Comparison of ENCODE assay signal across 8 cellular contexts in the genomic region with DNA sequence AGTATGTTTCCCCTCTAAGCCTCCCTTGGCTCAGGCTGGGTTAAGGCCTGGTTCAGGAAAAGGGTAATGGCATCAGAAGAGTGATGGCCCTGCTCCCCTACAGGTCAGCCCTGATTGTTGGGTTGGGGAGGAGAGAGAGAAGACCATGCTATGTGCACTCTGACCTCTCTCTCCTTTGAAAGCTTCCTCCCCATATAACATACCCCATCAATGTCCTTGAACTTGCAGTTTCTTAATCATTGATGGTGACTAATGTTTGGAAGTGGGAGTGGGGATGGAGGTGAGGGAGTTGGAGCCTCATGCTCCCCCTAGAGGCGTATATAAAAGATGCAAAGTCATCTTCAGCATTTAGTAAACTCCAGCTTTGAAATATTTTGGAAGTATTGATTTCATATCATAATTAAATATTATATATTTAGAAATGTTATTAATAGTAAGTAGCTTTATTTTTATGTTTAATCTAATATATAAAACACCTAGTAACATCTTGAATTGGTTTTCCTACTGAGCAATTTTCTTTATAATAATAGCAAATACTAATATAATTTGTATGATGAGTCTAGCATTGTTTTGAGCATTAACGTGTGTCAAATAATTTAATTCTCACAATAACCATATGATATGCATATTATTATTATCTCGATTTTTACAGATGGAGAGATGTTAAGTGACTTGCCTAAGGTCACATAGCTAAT. TPM values are rescaled to one million over a fixed set of nuclear protein-coding genes. Genes with fewer than 3 reads are reported as not detected.
DNase-seq lines count a peak whose midpoint lies in the region; ATAC-seq, FAIRE-seq and TF ChIP-seq lines count a peak whose summit lies in the region.

No MANE protein-coding gene starts in this region.

- H3K56ac ChIP-seq in IMR-90 (ENCODE audit: extremely low read depth, insufficient read depth, low read length) = no peak overlapping the region

- H3K23ac ChIP-seq in IMR-90 (ENCODE audit: low read depth, low read length) = no peak overlapping the region

- no peak overlapping the region for H2AFZ ChIP-seq in IMR-90 (replicated peaks; ENCODE audit: low read length, poor library complexity)
- H2AFZ ChIP-seq in HepG2 (ENCODE audit: low read length) = no peak overlapping the region

- no peak overlapping the region for H4K8ac ChIP-seq in IMR-90 (ENCODE audit: low read depth in 2 of 2, low read length in 2 of 2)

- WGBS in IMR-90 (ENCODE audit: extremely low coverage in 2 of 2, insufficient read length in 1 of 2), 2 experiments = no CpG with 5 or more reads among the region's 3 CpGs
- WGBS in HepG2 (ENCODE audit: low lambda C conversion rate) = under 1% methylated on average over 3 of the region's 3 CpGs

- H4K91ac ChIP-seq in IMR-90 (ENCODE audit: insufficient read depth, low read depth, low read length) = no peak overlapping the region

- intact Hi-C loops in MCF 10A (cut with micrococcal nuclease) (no loop called here), breast epithelium (cut with DNase I; ENCODE audit: low total_unique reads) (no loop called here), IMR-90 (cut with micrococcal nuclease) (loop anchor here (5.0 kb wide), 1 partner anchor 1231 kb away; no protein-coding TSS in a partner anchor), HepG2 (cut with micrococcal nuclease; ENCODE audit: unreplicated experiment) (no loop called here)

- H3K27me3 ChIP-seq in breast epithelium (no peaks in the 10 kb centered on the region), IMR-90 (ENCODE audit: control insufficient read depth, insufficient read depth, low read length) (peaks cover 3% of the 10 kb centered on the region), adipocyte (replicated peaks; ENCODE audit: control insufficient read depth, insufficient read depth, low read length) (no peaks in the 10 kb centered on the region), HepG2 (ENCODE audit: control insufficient read depth in 1 of 2, insufficient read depth in 2 of 2, low read length in 2 of 2) (peaks cover 0 to 11% of the 10 kb centered on the region in 2 experiments; a peak in 1 of 5 replicates)

- CTCF ChIA-PET in MCF 10A (lab: Yijun Ruan, JAX) (interaction anchor here (0.5 to 2.0 kb wide), 15 partner anchors 9 to 786 kb away, joined by 3 to 6 read pairs (median 3); no protein-coding TSS in a partner anchor), IMR-90 (lab: Yijun Ruan, JAX) (interaction anchor here (0.6 to 1.5 kb wide), 7 partner anchors 9 to 483 kb away, joined by 3 to 5 read pairs (median 3); a partner anchor contains a TSS), HepG2 (lab: Yijun Ruan, JAX; ENCODE audit: low intra/inter-chr PET ratio, low total read pairs) (interaction anchor here (1.8 kb wide), 1 partner anchor 9 kb away, joined by 16 read pairs; a partner anchor contains a TSS)

- H3K9me3 ChIP-seq in breast epithelium (no peaks in the 10 kb centered on the region), IMR-90 (ENCODE audit: control insufficient read depth, insufficient read depth, low read length) (no peaks in the 10 kb centered on the region), adipocyte (ENCODE audit: control insufficient read depth, low read length) (no peaks in the 10 kb centered on the region), HepG2 (ENCODE audit: low read length) (no peaks in the 10 kb centered on the region)

- no peaks in the 10 kb centered on the region for H3K36me3 Mint-ChIP-seq in MCF 10A (ENCODE audit: insufficient read depth, unreplicated experiment)

- H3K4me2 ChIP-seq in IMR-90 (ENCODE audit: low read depth, low read length) (no peak overlapping the region), HepG2 (ENCODE audit: low read depth, low read length) (no peak overlapping the region)

- no peak overlapping the region for H2BK120ac ChIP-seq in IMR-90 (ENCODE audit: low read depth, low read length)

- H3K4me3 ChIP-seq in breast epithelium = no peak overlapping the region
- H3K4me3 ChIP-seq in IMR-90 (ENCODE audit: insufficient read depth, low read depth, low read length) = no peak overlapping the region
- no peak overlapping the region for H3K4me3 ChIP-seq in adipocyte (ENCODE audit: low read length)
- H3K4me3 ChIP-seq in HepG2 (replicated peaks in 1 of 3; ENCODE audit: insufficient read depth in 1 of 3, low read depth in 2 of 3, low read length in 3 of 3) = no peak overlapping the region

- H3K9ac ChIP-seq in IMR-90 (ENCODE audit: low read depth, low read length) (no peak overlapping the region), adipocyte (ENCODE audit: low read length) (no peak overlapping the region), HepG2 (ENCODE audit: insufficient read depth, low read depth, low read length) (no peak overlapping the region)

- H3K4me1 ChIP-seq in breast epithelium (no peaks in the 10 kb centered on the region), IMR-90 (ENCODE audit: control insufficient read depth, insufficient read depth, low read length) (no peaks in the 10 kb centered on the region), adipocyte (ENCODE audit: control insufficient read depth, insufficient read depth, low read length) (no peaks in the 10 kb centered on the region), HepG2 (ENCODE audit: insufficient read depth, low read length) (no peaks in the 10 kb centered on the region)

- H4K20me1 ChIP-seq in IMR-90 (ENCODE audit: insufficient read depth, low read length) (no peaks in the 10 kb centered on the region), HepG2 (ENCODE audit: insufficient read depth, low read length) (no peaks in the 10 kb centered on the region)

- H3K4me3 Mint-ChIP-seq in MCF 10A (ENCODE audit: unreplicated experiment) = no peak overlapping the region

- no peak overlapping the region for H4K5ac ChIP-seq in IMR-90 (ENCODE audit: low read depth, low read length)

- H3K79me1 ChIP-seq in IMR-90 (ENCODE audit: low read depth in 1 of 2, low read length in 2 of 2) = no peaks in the 10 kb centered on the region

- no peak overlapping the region for H2BK20ac ChIP-seq in IMR-90 (ENCODE audit: low read depth, low read length)

- dilution Hi-C loops in IMR-90 (cut with HindIII; ENCODE audit: low sequenced_read_pairs, unreplicated experiment) = no loop called here

- no peak overlapping the region for H3K4ac ChIP-seq in IMR-90 (ENCODE audit: low read depth, low read length)

- DNase-seq in MCF 10A (ENCODE audit: unreplicated experiment) = peak; percentile 74
- DNase-seq in breast epithelium (ENCODE audit: low spot score in 2 of 2) = no peak
- DNase-seq in IMR-90 = peak; percentile 52
- peak; percentile 53 for DNase-seq in adipocyte (ENCODE audit: low read depth)
- DNase-seq in HepG2 (ENCODE audit: low spot score) = peak; percentile 68
- no peak for DNase-seq in effector CD8-positive, alpha-beta T cell (lab: John Stamatoyannopoulos, UW)
- no peak for DNase-seq in NCI-H2227 treated with DMSO at 0.1 percent for 48 hours (lab: John Stamatoyannopoulos, UW)
- no peak for DNase-seq in pons (ENCODE audit: low spot score)

- H3K9me1 ChIP-seq in IMR-90 (ENCODE audit: insufficient read depth, low read length) = peaks cover 4% of the 10 kb centered on the region; the same call in 1 of the 2 replicates

- H2AK9ac ChIP-seq in IMR-90 (replicated peaks; ENCODE audit: low read depth, low read length, poor library complexity) = no peak overlapping the region

- H3K79me2 ChIP-seq in HepG2 (ENCODE audit: insufficient read depth, low read length) = no peaks in the 10 kb centered on the region

- peak; percentile 30; the same call in 1 of the 2 replicates for TF ChIP-seq RAD21 in IMR-90 (IDR thresholded peaks at IDR 0.05; ENCODE audit: low read length)
- TF ChIP-seq RAD21 in HepG2 (CRISPR knock-in tag; IDR thresholded peaks at IDR 0.05) = no peak

- BruUV-seq in MCF 10A (replicated peaks; lab: Mats Ljungman, UMichigan) (no TSS peak), IMR-90 (replicated peaks; lab: Mats Ljungman, UMichigan) (no TSS peak), HepG2 (replicated peaks; lab: Mats Ljungman, UMichigan) (no TSS peak)

- no peak overlapping the region for H3K18ac ChIP-seq in IMR-90 (ENCODE audit: low read depth, low read length)

- no peaks in the 10 kb centered on the region for H3K36me3 ChIP-seq in breast epithelium
- no peaks in the 10 kb centered on the region for H3K36me3 ChIP-seq in IMR-90 (ENCODE audit: control insufficient read depth, insufficient read depth, low read length)
- no peaks in the 10 kb centered on the region for H3K36me3 ChIP-seq in adipocyte (ENCODE audit: control insufficient read depth, insufficient read depth, low read length, severe bottlenecking)
- no peaks in the 10 kb centered on the region for H3K36me3 ChIP-seq in HepG2 (replicated peaks in 1 of 2; ENCODE audit: control insufficient read depth in 1 of 2, insufficient read depth in 2 of 2, low read length in 2 of 2)

- in situ Hi-C loops in IMR-90 (cut with MboI; ENCODE audit: low sequenced_read_pairs) = no loop called here
- in situ Hi-C loops in HepG2 (cut with HindIII; ENCODE audit: extremely low pct_ligation_motif_present, low pct_unique_long_range_greater_than_20kb) = no loop called here

- H2BK5ac ChIP-seq in IMR-90 (ENCODE audit: low read depth, low read length, poor library complexity, severe bottlenecking) = no peak overlapping the region

- H3K4me1 Mint-ChIP-seq in MCF 10A (ENCODE audit: insufficient read depth, unreplicated experiment) = peaks cover 5% of the 10 kb centered on the region

- ATAC-seq in IMR-90 (ENCODE audit: low read depth) = peak; percentile 69
- ATAC-seq in HepG2 = peak; percentile 90

- H3K27ac Mint-ChIP-seq in MCF 10A (ENCODE audit: low read depth, unreplicated experiment) = no peak overlapping the region

- TF ChIP-seq POLR2A in breast epithelium (IDR thresholded peaks at IDR 0.05) = no peak
- no peak for TF ChIP-seq POLR2A in IMR-90 (IDR thresholded peaks at IDR 0.05; ENCODE audit: low read depth, low read length)
- TF ChIP-seq POLR2A in HepG2 (IDR thresholded peaks at IDR 0.05; ENCODE audit: insufficient read depth in 1 of 2, low read depth in 2 of 2, low read length in 2 of 2) = no peak

- H3K27me3 Mint-ChIP-seq in MCF 10A (ENCODE audit: insufficient read depth, unreplicated experiment) = no peaks in the 10 kb centered on the region

- H2AK5ac ChIP-seq in IMR-90 (ENCODE audit: low read depth, low read length) = no peak overlapping the region

- no peaks in the 10 kb centered on the region for H3K9me3 Mint-ChIP-seq in MCF 10A (ENCODE audit: unreplicated experiment)

- peak; percentile 12 for FAIRE-seq in HepG2 (lab: Jason Lieb, UNC)

- peak; percentile 43 for TF ChIP-seq CTCF in MCF 10A (IDR thresholded peaks at IDR 0.05; ENCODE audit: unreplicated experiment)
- no peak for TF ChIP-seq CTCF in breast epithelium (IDR thresholded peaks at IDR 0.05)
- peak; percentile 58 for TF ChIP-seq CTCF in IMR-90 (conservative IDR thresholded peaks at IDR 0.05; ENCODE audit: low read depth, low read length)
- TF ChIP-seq CTCF in HepG2 (CRISPR knock-in tag; IDR thresholded peaks at IDR 0.05) = peak; percentile 58

- H2BK15ac ChIP-seq in IMR-90 (ENCODE audit: low read depth, low read length) = no peak overlapping the region

- H3K14ac ChIP-seq in IMR-90 (replicated peaks; ENCODE audit: low read depth, low read length) = no peak overlapping the region

- POLR2A ChIA-PET in MCF 10A (lab: Yijun Ruan, JAX) = no interaction called here
- POLR2A ChIA-PET in IMR-90 (lab: Charles Lee; ENCODE audit: unreplicated experiment) = no interaction called here
- POLR2A ChIA-PET in HepG2 (lab: Yijun Ruan, JAX) = interaction anchor here (1.0 kb wide), 1 partner anchor 9 kb away, joined by 4 read pairs; a partner anchor contains a TSS

- no peak overlapping the region for H3K27ac ChIP-seq in breast epithelium
- H3K27ac ChIP-seq in IMR-90 (ENCODE audit: insufficient read depth, low read length) = no peak overlapping the region
- no peak overlapping the region for H3K27ac ChIP-seq in HepG2 (ENCODE audit: extremely low read length, insufficient read depth, low read length)

- no peak for TF ChIP-seq EP300 in HepG2 (IDR thresholded peaks at IDR 0.05; ENCODE audit: low read depth in 2 of 2, low read length in 2 of 2)
- TF ChIP-seq EP300 in HepG2 (CRISPR knock-in tag; IDR thresholded peaks at IDR 0.05; ENCODE audit: borderline replicate concordance) = no peak

RNA-seq across cellular contexts. Expression of a gene that starts 8.8 kb away (rescaled TPM):
- total RNA-seq in MCF 10A (2022) (0.12 and 0.22 TPM in 2 replicates), breast epithelium (10 to 100 TPM in 2 of 3 donors, 1 to 10 TPM in 1; 6.6 to 11.3 (median 11.1) TPM), IMR-90 (2012; rRNA removed) (0.18 and 0.56 TPM in 2 replicates), HepG2 (2016; rRNA removed; fragmentation: Illumina TruSeq; extraction: Trizol) (not detected in 2 replicates)
- polyA plus RNA-seq in IMR-90 (2012; rRNA removed) (0.13 and 0.14 TPM in 2 replicates), HepG2 (2011; rRNA removed) (not detected in 2 replicates)
- polyA plus RNA-seq in IMR-90 (2012; cell fraction: cytosol; rRNA removed) = 0.02 TPM in 2 replicates
- 0.02 and 0.10 TPM in 2 replicates for polyA plus RNA-seq in IMR-90 (2012; cell fraction: nucleus; rRNA removed; ENCODE audit: low replicate concordance)
- not detected in 2 replicates for total RNA-seq in HepG2 (2016; cell fraction: cytosol; rRNA removed; fragmentation: Illumina TruSeq; extraction: Trizol; ENCODE audit: low read depth)
- not detected in 2 replicates for total RNA-seq in HepG2 (2016; cell fraction: insoluble cytoplasmic fraction; rRNA removed; fragmentation: Illumina TruSeq; extraction: Trizol)
- total RNA-seq in HepG2 (2016; cell fraction: membrane; rRNA removed; fragmentation: Illumina TruSeq; extraction: Trizol) = not detected in 2 replicates
- not detected in 2 replicates for total RNA-seq in HepG2 (2016; cell fraction: nucleus; rRNA removed; fragmentation: Illumina TruSeq; extraction: Trizol)
- not detected in 2 replicates for polyA plus RNA-seq in HepG2 (2011; cell fraction: cytosol; rRNA removed)
- not detected in 2 replicates for polyA plus RNA-seq in HepG2 (2011; cell fraction: nucleus; rRNA removed)
- not detected in 2 replicates for polyA plus RNA-seq in HepG2 (2012)
- polyA plus RNA-seq in HepG2 (2016; cell fraction: cytosol; fragmentation: Illumina TruSeq; extraction: Trizol; ENCODE audit: low read depth) = not detected in 2 replicates
- not detected in 2 replicates for polyA plus RNA-seq in HepG2 (2016; cell fraction: insoluble cytoplasmic fraction; fragmentation: Illumina TruSeq; extraction: Trizol; ENCODE audit: low read depth)
- polyA plus RNA-seq in HepG2 (2016; cell fraction: membrane; fragmentation: Illumina TruSeq; extraction: Trizol; ENCODE audit: low read depth) = not detected in 2 replicates
- not detected in 2 replicates for polyA plus RNA-seq in HepG2 (2016; cell fraction: nucleus; fragmentation: Illumina TruSeq; extraction: Trizol; ENCODE audit: insufficient read depth, low read depth)
- 0.06 and 0.28 TPM in 2 replicates for polyA minus RNA-seq in HepG2 (2011; rRNA and poly(A)+ RNA removed; ENCODE audit: low replicate concordance)
- not detected in 2 replicates for polyA minus RNA-seq in HepG2 (2011; cell fraction: cytosol; rRNA and poly(A)+ RNA removed)
- polyA minus RNA-seq in HepG2 (2011; cell fraction: nucleus; rRNA and poly(A)+ RNA removed) = not detected in 2 replicates

RNA-seq across cellular contexts. Expression of a gene that starts 28.1 kb away (rescaled TPM):
- not detected in 2 replicates for total RNA-seq in MCF 10A (2022)
- under 1 TPM in 1 of 3 donors, not detected in 2; 0.29 TPM for total RNA-seq in breast epithelium
- not detected in 2 replicates for total RNA-seq in IMR-90 (2012; rRNA removed)
- polyA plus RNA-seq in IMR-90 (2012; rRNA removed) = not detected in 2 replicates
- not detected in 2 replicates for polyA plus RNA-seq in IMR-90 (2012; cell fraction: cytosol; rRNA removed)
- polyA plus RNA-seq in IMR-90 (2012; cell fraction: nucleus; rRNA removed; ENCODE audit: low replicate concordance) = not detected in 2 replicates
- total RNA-seq in HepG2 (2016; rRNA removed; fragmentation: Illumina TruSeq; extraction: Trizol) = not detected in 2 replicates
- total RNA-seq in HepG2 (2016; cell fraction: cytosol; rRNA removed; fragmentation: Illumina TruSeq; extraction: Trizol; ENCODE audit: low read depth) = not detected in 2 replicates
- total RNA-seq in HepG2 (2016; cell fraction: insoluble cytoplasmic fraction; rRNA removed; fragmentation: Illumina TruSeq; extraction: Trizol) = not detected in 2 replicates
- total RNA-seq in HepG2 (2016; cell fraction: membrane; rRNA removed; fragmentation: Illumina TruSeq; extraction: Trizol) = not detected in 2 replicates
- total RNA-seq in HepG2 (2016; cell fraction: nucleus; rRNA removed; fragmentation: Illumina TruSeq; extraction: Trizol) = not detected in 2 replicates
- not detected in 2 replicates for polyA plus RNA-seq in HepG2 (2011; rRNA removed)
- polyA plus RNA-seq in HepG2 (2011; cell fraction: cytosol; rRNA removed) = not detected in 2 replicates
- polyA plus RNA-seq in HepG2 (2011; cell fraction: nucleus; rRNA removed) = not detected in 2 replicates
- polyA plus RNA-seq in HepG2 (2012) = not detected in 2 replicates
- polyA plus RNA-seq in HepG2 (2016; cell fraction: cytosol; fragmentation: Illumina TruSeq; extraction: Trizol; ENCODE audit: low read depth) = not detected in 2 replicates
- polyA plus RNA-seq in HepG2 (2016; cell fraction: insoluble cytoplasmic fraction; fragmentation: Illumina TruSeq; extraction: Trizol; ENCODE audit: low read depth) = not detected in 2 replicates
- polyA plus RNA-seq in HepG2 (2016; cell fraction: membrane; fragmentation: Illumina TruSeq; extraction: Trizol; ENCODE audit: low read depth) = not detected in 2 replicates
- not detected in 2 replicates for polyA plus RNA-seq in HepG2 (2016; cell fraction: nucleus; fragmentation: Illumina TruSeq; extraction: Trizol; ENCODE audit: insufficient read depth, low read depth)
- polyA minus RNA-seq in HepG2 (2011; rRNA and poly(A)+ RNA removed; ENCODE audit: low replicate concordance) = not detected in 2 replicates
- polyA minus RNA-seq in HepG2 (2011; cell fraction: cytosol; rRNA and poly(A)+ RNA removed) = not detected in 2 replicates
- not detected in 2 replicates for polyA minus RNA-seq in HepG2 (2011; cell fraction: nucleus; rRNA and poly(A)+ RNA removed)

Comparison
In these comparisons a context has a peak if more than half of its experiments do, and no peak if none do; other contexts are left out.
1. DNase-seq: peak in MCF 10A (single experiment), IMR-90 (single experiment), adipocyte (single experiment) and HepG2 (single experiment); none in breast epithelium (0 of 2), effector CD8-positive, alpha-beta T cell (single experiment), NCI-H2227 treated with DMSO at 0.1 percent for 48 hours (single experiment) and pons (single experiment).
2. CTCF ChIP-seq: peak in MCF 10A (single experiment), IMR-90 (single experiment) and HepG2 (single experiment); none in breast epithelium (0 of 3).